In the genomic region with DNA sequence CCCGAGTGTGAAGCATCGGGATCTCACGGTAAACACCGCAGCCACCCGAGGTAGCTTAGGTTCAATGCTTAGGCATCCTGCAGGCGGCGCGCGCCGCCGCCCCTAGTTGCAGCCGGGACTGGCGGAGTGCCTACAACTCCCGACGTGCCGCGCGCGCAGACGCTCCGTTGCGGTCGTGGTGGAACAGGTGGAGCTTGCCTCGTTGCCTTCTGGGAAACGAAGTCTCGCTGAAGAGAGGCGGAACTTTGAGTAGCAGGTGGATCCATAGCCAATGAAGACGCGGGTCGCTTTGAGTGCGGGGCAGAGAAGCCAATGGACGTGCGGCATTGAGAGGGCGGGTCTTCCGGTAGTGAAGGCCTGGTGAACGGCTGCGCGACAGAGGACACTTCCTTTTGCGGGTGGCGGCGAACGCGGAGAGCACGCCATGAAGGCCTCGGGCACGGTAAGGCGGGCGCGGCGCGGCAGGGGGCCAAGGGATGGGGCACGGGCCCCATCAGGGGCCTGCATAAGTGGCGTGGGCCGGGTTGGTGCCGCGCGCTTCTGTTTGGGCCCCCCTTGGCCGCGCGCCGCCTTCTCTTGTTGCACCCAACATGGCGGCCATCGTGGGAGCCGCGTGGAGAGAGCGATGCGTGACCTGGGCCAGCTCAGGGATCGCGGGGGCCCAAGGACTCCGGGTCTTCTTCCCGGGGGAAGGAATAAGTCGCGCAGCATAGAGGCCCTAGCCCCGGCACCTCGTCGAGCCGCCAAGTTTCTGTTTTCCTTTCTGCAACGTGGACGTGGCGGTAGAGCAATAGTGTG, we compare ENCODE assay signal across 7 cellular contexts.
A peak's percentile ranks its signal among the peaks of the same experiment; 100 is the strongest.
DNase-seq lines count a peak whose midpoint lies in the region; ATAC-seq and TF ChIP-seq lines count a peak whose summit lies in the region.

A gene (plus strand): TSS at position 378 of the 798 bp plus-strand sequence. CDS start 47 bp downstream, at position 425.

- TF ChIP-seq CTCF in astrocyte of the spinal cord (IDR thresholded peaks at IDR 0.05; ENCODE audit: low read depth, low read length) = peak; percentile 92
- peak; percentile 87 for TF ChIP-seq CTCF in retinal pigment epithelial cell (conservative IDR thresholded peaks at IDR 0.05; ENCODE audit: low read depth, low read length)

- H3K4me3 ChIP-seq in astrocyte of the spinal cord (ENCODE audit: low read depth, low read length) = peak within 1 kb of the TSS; percentile 100
- H3K4me3 ChIP-seq in retinal pigment epithelial cell (ENCODE audit: low read length) = peak within 1 kb of the TSS; percentile 98

- in situ Hi-C loops in astrocyte of the spinal cord (cut with HindIII; ENCODE audit: low sequenced_read_pairs) = no loop called here

- ATAC-seq in GM18505 (IDR thresholded peaks at IDR 0.05; ENCODE audit: unreplicated experiment) (peak; percentile 85), HG02981 (IDR thresholded peaks at IDR 0.05; ENCODE audit: unreplicated experiment) (peak; percentile 93)

- TF ChIP-seq POLR2A in GM18505 (IDR thresholded peaks at IDR 0.05; ENCODE audit: borderline replicate concordance, extremely low read depth, insufficient read depth, insufficient read length) = peak; percentile 98

- DNase-seq in NCI-H2029 treated with DMSO at 0.1 percent for 48 hours (lab: John Stamatoyannopoulos, UW) (peak; percentile 97), T1000 (lab: John Stamatoyannopoulos, UW) (peak; percentile 97), astrocyte of the spinal cord (ENCODE audit: low read depth, low spot score) (peak; percentile 100), hippocampal formation (lab: John Stamatoyannopoulos, UW) (peak; percentile 98 to 99), retinal pigment epithelial cell (ENCODE audit: low read depth) (peak; percentile 99)

Comparison
In these comparisons a context has a peak if more than half of its experiments do, and no peak if none do; other contexts are left out.
1. Peak in every context shown above with its lines: DNase-seq, ATAC-seq and H3K4me3 ChIP-seq.